18 cellular contexts compared by ENCODE assay signal in genomic region chr10:44765299-44765698, GRCh38.
DNase-seq lines count a peak whose midpoint lies in the region; FAIRE-seq and TF ChIP-seq lines count a peak whose summit lies in the region.
"Had no signal": no experiment of that assay in that cellular context is flagged by ENCODE, and none has a peak within 500 bp of the region (broad histone marks: within the 10 kb centered on the region; RNA-seq: fewer than 3 reads in every experiment).

No MANE protein-coding gene starts in this region.

- FAIRE-seq in kidney (lab: Jason Lieb, UNC), result no peak
- FAIRE-seq: G401.6, GM12892 had no signal

- H3K27ac Mint-ChIP-seq in chondrocyte (ENCODE audit: unreplicated experiment), result no peak overlapping the region
- H3K27ac Mint-ChIP-seq: CD4-positive, CD25-positive, alpha-beta regulatory T cell; CD8-positive, alpha-beta T cell had no signal

- no peaks in the 10 kb centered on the region for H3K27me3 ChIP-seq in tibial artery
- H3K27me3 ChIP-seq: BLaER1 had no signal

- H3K4me3 Mint-ChIP-seq in chondrocyte (ENCODE audit: unreplicated experiment), result no peak overlapping the region
- H3K4me3 Mint-ChIP-seq: CD4-positive, CD25-positive, alpha-beta regulatory T cell; CD8-positive, alpha-beta T cell had no signal

- intact Hi-C loops in kidney (cut with DNase I), result no loop called here
- intact Hi-C loops in tibial artery (cut with DNase I; ENCODE audit: low total_unique reads), result no loop called here

- H3K4me3 ChIP-seq in HEK293 (ENCODE audit: low read depth, low read length) (no peak overlapping the region), kidney (ENCODE audit: low read length in 2 of 2) (no peak overlapping the region), tibial artery (no peak overlapping the region)
- H3K4me3 ChIP-seq: BLaER1 had no signal

- CTCF ChIA-PET in HEK293 (lab: Yijun Ruan, JAX), result no interaction called here

- H3K4me1 ChIP-seq in HEK293 (ENCODE audit: control insufficient read depth, insufficient read depth, low read length) (peaks cover 7% of the 10 kb centered on the region), kidney (ENCODE audit: control insufficient read depth in 1 of 2, insufficient read depth in 1 of 2, low read depth in 1 of 2, low read length in 2 of 2) (peaks cover 2 to 8% of the 10 kb centered on the region in 2 donors), tibial artery (peaks cover 0 to 4% (median 0%) of the 10 kb centered on the region in 4 donors)
- H3K4me1 ChIP-seq: BLaER1, Caco-2 had no signal

- H3K36me3 ChIP-seq in HEK293 (ENCODE audit: control insufficient read depth in 2 of 2, insufficient read depth in 1 of 2, low read length in 2 of 2) (no peaks in the 10 kb centered on the region), kidney (ENCODE audit: control insufficient read depth in 1 of 2, insufficient read depth in 2 of 2, low read length in 2 of 2) (no peaks in the 10 kb centered on the region), tibial artery (no peaks in the 10 kb centered on the region)
- H3K36me3 ChIP-seq: BLaER1 had no signal

- peaks cover 22% of the 10 kb centered on the region for H3K4me1 Mint-ChIP-seq in chondrocyte (ENCODE audit: low read depth)
- H3K4me1 Mint-ChIP-seq: CD4-positive, CD25-positive, alpha-beta regulatory T cell had no signal

- no peaks in the 10 kb centered on the region for H3K9me3 Mint-ChIP-seq in chondrocyte (ENCODE audit: low read depth)
- H3K9me3 Mint-ChIP-seq: CD4-positive, CD25-positive, alpha-beta regulatory T cell; CD8-positive, alpha-beta T cell had no signal

- H3K27ac ChIP-seq in HEK293 (ENCODE audit: extremely low read depth, low read depth, low read length) (no peak overlapping the region), kidney (ENCODE audit: low read depth in 2 of 2, low read length in 2 of 2) (no peak overlapping the region), tibial artery (no peak overlapping the region)
- H3K27ac ChIP-seq: BLaER1, C4-2B had no signal

- POLR2A ChIA-PET in HEK293 (lab: Yijun Ruan, JAX), result no interaction called here

- H3K9ac ChIP-seq in kidney (ENCODE audit: low read length in 2 of 2), result no peak overlapping the region
- H3K9ac ChIP-seq: BLaER1 had no signal

- DNase-seq in kidney (no peak), renal cortical epithelial cell (ENCODE audit: low read depth) (peak; percentile 34), tibial artery (no peak), NCI-H2029 treated with DMSO at 0.1 percent for 48 hours (lab: John Stamatoyannopoulos, UW) (no peak), chondrocyte (ENCODE audit: low spot score) (no peak)
- DNase-seq: Caco-2; CD4-positive, CD25-positive, alpha-beta regulatory T cell; CD8-positive, alpha-beta T cell; DMS153; DND-41; GOT3; H7; HCEC 1CT had no signal

- no peaks in the 10 kb centered on the region for H3K36me3 Mint-ChIP-seq in chondrocyte (ENCODE audit: low read depth)
- H3K36me3 Mint-ChIP-seq: CD4-positive, CD25-positive, alpha-beta regulatory T cell; CD8-positive, alpha-beta T cell had no signal

- H3K9me3 ChIP-seq in HEK293 (ENCODE audit: control insufficient read depth, insufficient read depth, low read depth, low read length) (no peaks in the 10 kb centered on the region), kidney (ENCODE audit: control insufficient read depth in 1 of 2, low read length in 2 of 2) (no peaks in the 10 kb centered on the region), tibial artery (no peaks in the 10 kb centered on the region)
- H3K9me3 ChIP-seq: BLaER1, Caco-2 had no signal

- TF ChIP-seq CTCF in HEK293 (tag by site-specific recombination; IDR thresholded peaks at IDR 0.05) (no peak), kidney (IDR thresholded peaks at IDR 0.05; ENCODE audit: borderline replicate concordance, extremely low read depth, insufficient read depth) (peak; percentile 0), tibial artery (IDR thresholded peaks at IDR 0.05) (no peak), chondrocyte (IDR thresholded peaks at IDR 0.05) (no peak)

- H3K27me3 Mint-ChIP-seq in chondrocyte (ENCODE audit: low read depth), result peaks cover 1% of the 10 kb centered on the region
- H3K27me3 Mint-ChIP-seq: CD4-positive, CD25-positive, alpha-beta regulatory T cell had no signal

TF ChIP-seq in HEK293, 187 proteins besides CTCF, POLR2A, EP300 and RAD21:
- TF ChIP-seq ZNF366 (tag by site-specific recombination; conservative IDR thresholded peaks at IDR 0.05), result peak; percentile 56
- no peak for TF ChIP-seq KLF17 (tag by site-specific recombination; IDR thresholded peaks at IDR 0.05)
- TF ChIP-seq ZNF596 (tag by site-specific recombination; IDR thresholded peaks at IDR 0.05), result peak; percentile 100
- 0 out of 2 replicates have a peak, but pooled peaks have one; percentile 21 for TF ChIP-seq ZNF514 (tag by site-specific recombination; IDR thresholded peaks at IDR 0.05)
- peak; percentile 90 for TF ChIP-seq ZNF169 (tag by site-specific recombination; IDR thresholded peaks at IDR 0.05)
- no peak for TF ChIP-seq ZNF623 (tag by site-specific recombination; IDR thresholded peaks at IDR 0.05)
- no peak for TF ChIP-seq ZNF704 (tag by site-specific recombination; IDR thresholded peaks at IDR 0.05)
TF ChIP-seq in HEK293: peak in this region for 4.
